Comparison of ENCODE assay signal across 1 cellular context in the genomic region with DNA sequence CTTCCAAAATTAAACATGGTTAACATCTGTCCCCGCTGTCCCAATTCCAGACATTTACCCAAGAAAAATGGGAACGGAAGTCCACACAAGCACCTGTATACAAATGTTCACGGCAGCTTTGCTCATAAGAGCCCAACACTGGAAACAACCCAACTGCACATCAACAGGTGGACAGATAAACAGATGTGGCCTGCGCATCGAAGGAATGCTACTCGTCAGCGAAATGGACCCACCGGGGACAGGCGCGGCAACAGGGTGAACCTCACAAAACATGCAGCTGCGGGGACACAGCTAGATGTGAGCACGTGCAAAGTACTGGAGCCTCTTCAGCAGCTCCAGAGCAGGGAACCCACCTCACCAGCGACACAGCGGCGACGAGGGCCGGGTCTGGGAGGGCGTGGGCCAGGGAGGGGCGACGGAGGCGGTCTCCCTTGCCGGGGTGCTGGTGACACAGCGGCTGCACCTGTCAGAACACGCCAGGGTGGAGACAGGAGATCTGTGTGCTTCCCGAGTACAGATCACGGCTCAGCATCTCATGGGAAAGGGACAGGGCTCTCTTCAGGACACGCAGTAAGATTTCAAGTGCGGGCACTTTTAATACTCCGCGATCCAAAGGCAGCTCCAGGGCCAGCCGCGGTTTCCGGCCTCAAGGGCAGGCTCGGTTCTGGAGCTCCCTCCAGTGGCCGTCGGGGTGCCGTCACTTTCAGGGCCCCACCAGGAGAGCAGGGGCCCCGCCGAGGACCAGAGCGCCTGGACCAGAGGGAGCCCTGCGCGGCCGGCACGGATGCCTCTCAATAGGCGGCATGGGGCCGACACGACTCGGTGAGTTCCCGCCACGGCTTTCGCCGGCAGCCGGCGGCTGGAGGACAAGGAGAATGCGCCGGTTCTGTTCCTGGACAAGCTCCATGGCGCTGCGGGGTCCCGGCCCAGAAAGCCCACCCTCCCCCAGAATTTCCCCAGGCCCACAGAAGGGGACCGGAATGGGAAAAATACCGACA.
TF ChIP-seq lines count a peak whose summit lies in the region.

No MANE protein-coding gene starts in this region.

TF ChIP-seq in HepG2, 621 proteins besides CTCF, POLR2A, EP300 and RAD21 (continued from another document and continues in another):
- TF ChIP-seq ZNF768 (CRISPR knock-in tag; IDR thresholded peaks at IDR 0.05) (no peak), RFX5 (IDR thresholded peaks at IDR 0.05; ENCODE audit: low read depth, low read length) (no peak), ZKSCAN8 (CRISPR knock-in tag; IDR thresholded peaks at IDR 0.05; ENCODE audit: borderline replicate concordance) (0 out of 2 replicates have a peak, but pooled peaks have one; percentile 34), ISL2 (CRISPR knock-in tag; IDR thresholded peaks at IDR 0.05) (peak; percentile 62; the same call in 1 of the 2 replicates), ZNF556 (CRISPR knock-in tag; IDR thresholded peaks at IDR 0.05; ENCODE audit: borderline replicate concordance) (no peak), RXRB (CRISPR knock-in tag; IDR thresholded peaks at IDR 0.05; ENCODE audit: borderline replicate concordance) (peak; percentile 53; the same call in 1 of the 2 replicates), BCL6 (CRISPR knock-in tag; IDR thresholded peaks at IDR 0.05) (peak; percentile 28; the same call in 1 of the 2 replicates), SNAI1 (CRISPR knock-in tag; IDR thresholded peaks at IDR 0.05; ENCODE audit: borderline replicate concordance) (no peak), ZNF367 (CRISPR knock-in tag; IDR thresholded peaks at IDR 0.05; ENCODE audit: borderline replicate concordance) (no peak), ZNF44 (CRISPR knock-in tag; IDR thresholded peaks at IDR 0.05) (no peak), ZNF431 (CRISPR knock-in tag; IDR thresholded peaks at IDR 0.05; ENCODE audit: borderline replicate concordance, low read depth) (no peak), ZNF326 (CRISPR knock-in tag; IDR thresholded peaks at IDR 0.05; ENCODE audit: borderline replicate concordance) (no peak), ZNF264 (CRISPR knock-in tag; IDR thresholded peaks at IDR 0.05) (0 out of 2 replicates have a peak, but pooled peaks have one; percentile 50), ZNF331 (CRISPR knock-in tag; IDR thresholded peaks at IDR 0.05) (0 out of 2 replicates have a peak, but pooled peaks have one; percentile 30), NFE2L1 (CRISPR knock-in tag; IDR thresholded peaks at IDR 0.05; ENCODE audit: borderline replicate concordance) (no peak), ZNF572 (CRISPR knock-in tag; IDR thresholded peaks at IDR 0.05) (peak; percentile 67; the same call in 1 of the 2 replicates), TBX2 (CRISPR knock-in tag; IDR thresholded peaks at IDR 0.05; ENCODE audit: borderline replicate concordance) (peak; percentile 54; the same call in 1 of the 2 replicates), ZNF563 (CRISPR knock-in tag; IDR thresholded peaks at IDR 0.05) (0 out of 2 replicates have a peak, but pooled peaks have one; percentile 56), TOPORS (CRISPR knock-in tag; IDR thresholded peaks at IDR 0.05) (no peak), KDM4B (CRISPR knock-in tag; IDR thresholded peaks at IDR 0.05) (no peak), ZSCAN20 (CRISPR knock-in tag; IDR thresholded peaks at IDR 0.05; ENCODE audit: borderline replicate concordance) (no peak; the same call in 1 of the 2 replicates), ZNF282 (IDR thresholded peaks at IDR 0.05; ENCODE audit: partially characterized antibody) (no peak), HOXA5 (CRISPR knock-in tag; IDR thresholded peaks at IDR 0.05) (peak; percentile 72; the same call in 1 of the 2 replicates), MAZ (IDR thresholded peaks at IDR 0.05; ENCODE audit: borderline replicate concordance, low read depth, low read length) (peak; percentile 41; the same call in 1 of the 2 replicates), MAZ (CRISPR knock-in tag; IDR thresholded peaks at IDR 0.05; ENCODE audit: low read depth) (no peak), ZZZ3 (CRISPR knock-in tag; IDR thresholded peaks at IDR 0.05; ENCODE audit: borderline replicate concordance) (no peak), EED (CRISPR knock-in tag; IDR thresholded peaks at IDR 0.05) (no peak), ELF3 (CRISPR knock-in tag; IDR thresholded peaks at IDR 0.05) (peak; percentile 45; the same call in 1 of the 2 replicates), ZNF232 (CRISPR knock-in tag; IDR thresholded peaks at IDR 0.05; ENCODE audit: borderline replicate concordance) (0 out of 2 replicates have a peak, but pooled peaks have one; percentile 25), HDAC6 (IDR thresholded peaks at IDR 0.05; ENCODE audit: low read depth, low read length) (no peak), SOX6 (IDR thresholded peaks at IDR 0.05) (no peak), SOX6 (CRISPR knock-in tag; IDR thresholded peaks at IDR 0.05) (peak; percentile 28; the same call in 1 of the 2 replicates), CEBPG (CRISPR knock-in tag; IDR thresholded peaks at IDR 0.05) (no peak), ZC3H13 (CRISPR knock-in tag; IDR thresholded peaks at IDR 0.05) (no peak), SMC3 (IDR thresholded peaks at IDR 0.05; ENCODE audit: low read length) (peak; percentile 59; the same call in 1 of the 2 replicates), FOXC1 (CRISPR knock-in tag; IDR thresholded peaks at IDR 0.05; ENCODE audit: borderline replicate concordance) (peak; percentile 60; the same call in 1 of the 2 replicates), ZBTB38 (CRISPR knock-in tag; IDR thresholded peaks at IDR 0.05) (peak; percentile 83)
- TF ChIP-seq, protein P1, sequence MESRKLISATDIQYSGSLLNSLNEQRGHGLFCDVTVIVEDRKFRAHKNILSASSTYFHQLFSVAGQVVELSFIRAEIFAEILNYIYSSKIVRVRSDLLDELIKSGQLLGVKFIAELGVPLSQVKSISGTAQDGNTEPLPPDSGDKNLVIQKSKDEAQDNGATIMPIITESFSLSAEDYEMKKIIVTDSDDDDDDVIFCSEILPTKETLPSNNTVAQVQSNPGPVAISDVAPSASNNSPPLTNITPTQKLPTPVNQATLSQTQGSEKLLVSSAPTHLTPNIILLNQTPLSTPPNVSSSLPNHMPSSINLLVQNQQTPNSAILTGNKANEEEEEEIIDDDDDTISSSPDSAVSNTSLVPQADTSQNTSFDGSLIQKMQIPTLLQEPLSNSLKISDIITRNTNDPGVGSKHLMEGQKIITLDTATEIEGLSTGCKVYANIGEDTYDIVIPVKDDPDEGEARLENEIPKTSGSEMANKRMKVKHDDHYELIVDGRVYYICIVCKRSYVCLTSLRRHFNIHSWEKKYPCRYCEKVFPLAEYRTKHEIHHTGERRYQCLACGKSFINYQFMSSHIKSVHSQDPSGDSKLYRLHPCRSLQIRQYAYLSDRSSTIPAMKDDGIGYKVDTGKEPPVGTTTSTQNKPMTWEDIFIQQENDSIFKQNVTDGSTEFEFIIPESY (CRISPR knock-in tag; IDR thresholded peaks at IDR 0.05) = peak; percentile 98
- TF ChIP-seq, protein P2, sequence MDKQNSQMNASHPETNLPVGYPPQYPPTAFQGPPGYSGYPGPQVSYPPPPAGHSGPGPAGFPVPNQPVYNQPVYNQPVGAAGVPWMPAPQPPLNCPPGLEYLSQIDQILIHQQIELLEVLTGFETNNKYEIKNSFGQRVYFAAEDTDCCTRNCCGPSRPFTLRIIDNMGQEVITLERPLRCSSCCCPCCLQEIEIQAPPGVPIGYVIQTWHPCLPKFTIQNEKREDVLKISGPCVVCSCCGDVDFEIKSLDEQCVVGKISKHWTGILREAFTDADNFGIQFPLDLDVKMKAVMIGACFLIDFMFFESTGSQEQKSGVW (CRISPR knock-in tag; IDR thresholded peaks at IDR 0.05; ENCODE audit: borderline replicate concordance) = no peak
- TF ChIP-seq, protein P3, sequence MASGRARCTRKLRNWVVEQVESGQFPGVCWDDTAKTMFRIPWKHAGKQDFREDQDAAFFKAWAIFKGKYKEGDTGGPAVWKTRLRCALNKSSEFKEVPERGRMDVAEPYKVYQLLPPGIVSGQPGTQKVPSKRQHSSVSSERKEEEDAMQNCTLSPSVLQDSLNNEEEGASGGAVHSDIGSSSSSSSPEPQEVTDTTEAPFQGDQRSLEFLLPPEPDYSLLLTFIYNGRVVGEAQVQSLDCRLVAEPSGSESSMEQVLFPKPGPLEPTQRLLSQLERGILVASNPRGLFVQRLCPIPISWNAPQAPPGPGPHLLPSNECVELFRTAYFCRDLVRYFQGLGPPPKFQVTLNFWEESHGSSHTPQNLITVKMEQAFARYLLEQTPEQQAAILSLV (CRISPR knock-in tag; IDR thresholded peaks at IDR 0.05; ENCODE audit: borderline replicate concordance) = peak; percentile 43; the same call in 1 of the 2 replicates
- TF ChIP-seq, protein P4, sequence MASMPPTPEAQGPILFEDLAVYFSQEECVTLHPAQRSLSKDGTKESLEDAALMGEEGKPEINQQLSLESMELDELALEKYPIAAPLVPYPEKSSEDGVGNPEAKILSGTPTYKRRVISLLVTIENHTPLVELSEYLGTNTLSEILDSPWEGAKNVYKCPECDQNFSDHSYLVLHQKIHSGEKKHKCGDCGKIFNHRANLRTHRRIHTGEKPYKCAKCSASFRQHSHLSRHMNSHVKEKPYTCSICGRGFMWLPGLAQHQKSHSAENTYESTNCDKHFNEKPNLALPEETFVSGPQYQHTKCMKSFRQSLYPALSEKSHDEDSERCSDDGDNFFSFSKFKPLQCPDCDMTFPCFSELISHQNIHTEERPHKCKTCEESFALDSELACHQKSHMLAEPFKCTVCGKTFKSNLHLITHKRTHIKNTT (CRISPR knock-in tag; IDR thresholded peaks at IDR 0.05) = 0 out of 2 replicates have a peak, but pooled peaks have one; percentile 46
- TF ChIP-seq, protein P5, sequence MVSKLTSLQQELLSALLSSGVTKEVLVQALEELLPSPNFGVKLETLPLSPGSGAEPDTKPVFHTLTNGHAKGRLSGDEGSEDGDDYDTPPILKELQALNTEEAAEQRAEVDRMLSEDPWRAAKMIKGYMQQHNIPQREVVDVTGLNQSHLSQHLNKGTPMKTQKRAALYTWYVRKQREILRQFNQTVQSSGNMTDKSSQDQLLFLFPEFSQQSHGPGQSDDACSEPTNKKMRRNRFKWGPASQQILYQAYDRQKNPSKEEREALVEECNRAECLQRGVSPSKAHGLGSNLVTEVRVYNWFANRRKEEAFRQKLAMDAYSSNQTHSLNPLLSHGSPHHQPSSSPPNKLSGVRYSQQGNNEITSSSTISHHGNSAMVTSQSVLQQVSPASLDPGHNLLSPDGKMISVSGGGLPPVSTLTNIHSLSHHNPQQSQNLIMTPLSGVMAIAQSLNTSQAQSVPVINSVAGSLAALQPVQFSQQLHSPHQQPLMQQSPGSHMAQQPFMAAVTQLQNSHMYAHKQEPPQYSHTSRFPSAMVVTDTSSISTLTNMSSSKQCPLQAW (CRISPR knock-in tag; IDR thresholded peaks at IDR 0.05) = peak; percentile 83
- TF ChIP-seq, protein P6, sequence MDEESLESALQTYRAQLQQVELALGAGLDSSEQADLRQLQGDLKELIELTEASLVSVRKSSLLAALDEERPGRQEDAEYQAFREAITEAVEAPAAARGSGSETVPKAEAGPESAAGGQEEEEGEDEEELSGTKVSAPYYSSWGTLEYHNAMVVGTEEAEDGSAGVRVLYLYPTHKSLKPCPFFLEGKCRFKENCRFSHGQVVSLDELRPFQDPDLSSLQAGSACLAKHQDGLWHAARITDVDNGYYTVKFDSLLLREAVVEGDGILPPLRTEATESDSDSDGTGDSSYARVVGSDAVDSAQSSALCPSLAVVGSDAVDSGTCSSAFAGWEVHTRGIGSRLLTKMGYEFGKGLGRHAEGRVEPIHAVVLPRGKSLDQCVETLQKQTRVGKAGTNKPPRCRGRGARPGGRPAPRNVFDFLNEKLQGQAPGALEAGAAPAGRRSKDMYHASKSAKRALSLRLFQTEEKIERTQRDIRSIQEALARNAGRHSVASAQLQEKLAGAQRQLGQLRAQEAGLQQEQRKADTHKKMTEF (CRISPR knock-in tag; IDR thresholded peaks at IDR 0.05) = peak; percentile 66; the same call in 1 of the 2 replicates
- TF ChIP-seq, protein P7, sequence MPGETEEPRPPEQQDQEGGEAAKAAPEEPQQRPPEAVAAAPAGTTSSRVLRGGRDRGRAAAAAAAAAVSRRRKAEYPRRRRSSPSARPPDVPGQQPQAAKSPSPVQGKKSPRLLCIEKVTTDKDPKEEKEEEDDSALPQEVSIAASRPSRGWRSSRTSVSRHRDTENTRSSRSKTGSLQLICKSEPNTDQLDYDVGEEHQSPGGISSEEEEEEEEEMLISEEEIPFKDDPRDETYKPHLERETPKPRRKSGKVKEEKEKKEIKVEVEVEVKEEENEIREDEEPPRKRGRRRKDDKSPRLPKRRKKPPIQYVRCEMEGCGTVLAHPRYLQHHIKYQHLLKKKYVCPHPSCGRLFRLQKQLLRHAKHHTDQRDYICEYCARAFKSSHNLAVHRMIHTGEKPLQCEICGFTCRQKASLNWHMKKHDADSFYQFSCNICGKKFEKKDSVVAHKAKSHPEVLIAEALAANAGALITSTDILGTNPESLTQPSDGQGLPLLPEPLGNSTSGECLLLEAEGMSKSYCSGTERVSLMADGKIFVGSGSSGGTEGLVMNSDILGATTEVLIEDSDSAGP (CRISPR knock-in tag; IDR thresholded peaks at IDR 0.05; ENCODE audit: borderline replicate concordance) = peak; percentile 90; the same call in 1 of the 2 replicates
- TF ChIP-seq, protein P8, sequence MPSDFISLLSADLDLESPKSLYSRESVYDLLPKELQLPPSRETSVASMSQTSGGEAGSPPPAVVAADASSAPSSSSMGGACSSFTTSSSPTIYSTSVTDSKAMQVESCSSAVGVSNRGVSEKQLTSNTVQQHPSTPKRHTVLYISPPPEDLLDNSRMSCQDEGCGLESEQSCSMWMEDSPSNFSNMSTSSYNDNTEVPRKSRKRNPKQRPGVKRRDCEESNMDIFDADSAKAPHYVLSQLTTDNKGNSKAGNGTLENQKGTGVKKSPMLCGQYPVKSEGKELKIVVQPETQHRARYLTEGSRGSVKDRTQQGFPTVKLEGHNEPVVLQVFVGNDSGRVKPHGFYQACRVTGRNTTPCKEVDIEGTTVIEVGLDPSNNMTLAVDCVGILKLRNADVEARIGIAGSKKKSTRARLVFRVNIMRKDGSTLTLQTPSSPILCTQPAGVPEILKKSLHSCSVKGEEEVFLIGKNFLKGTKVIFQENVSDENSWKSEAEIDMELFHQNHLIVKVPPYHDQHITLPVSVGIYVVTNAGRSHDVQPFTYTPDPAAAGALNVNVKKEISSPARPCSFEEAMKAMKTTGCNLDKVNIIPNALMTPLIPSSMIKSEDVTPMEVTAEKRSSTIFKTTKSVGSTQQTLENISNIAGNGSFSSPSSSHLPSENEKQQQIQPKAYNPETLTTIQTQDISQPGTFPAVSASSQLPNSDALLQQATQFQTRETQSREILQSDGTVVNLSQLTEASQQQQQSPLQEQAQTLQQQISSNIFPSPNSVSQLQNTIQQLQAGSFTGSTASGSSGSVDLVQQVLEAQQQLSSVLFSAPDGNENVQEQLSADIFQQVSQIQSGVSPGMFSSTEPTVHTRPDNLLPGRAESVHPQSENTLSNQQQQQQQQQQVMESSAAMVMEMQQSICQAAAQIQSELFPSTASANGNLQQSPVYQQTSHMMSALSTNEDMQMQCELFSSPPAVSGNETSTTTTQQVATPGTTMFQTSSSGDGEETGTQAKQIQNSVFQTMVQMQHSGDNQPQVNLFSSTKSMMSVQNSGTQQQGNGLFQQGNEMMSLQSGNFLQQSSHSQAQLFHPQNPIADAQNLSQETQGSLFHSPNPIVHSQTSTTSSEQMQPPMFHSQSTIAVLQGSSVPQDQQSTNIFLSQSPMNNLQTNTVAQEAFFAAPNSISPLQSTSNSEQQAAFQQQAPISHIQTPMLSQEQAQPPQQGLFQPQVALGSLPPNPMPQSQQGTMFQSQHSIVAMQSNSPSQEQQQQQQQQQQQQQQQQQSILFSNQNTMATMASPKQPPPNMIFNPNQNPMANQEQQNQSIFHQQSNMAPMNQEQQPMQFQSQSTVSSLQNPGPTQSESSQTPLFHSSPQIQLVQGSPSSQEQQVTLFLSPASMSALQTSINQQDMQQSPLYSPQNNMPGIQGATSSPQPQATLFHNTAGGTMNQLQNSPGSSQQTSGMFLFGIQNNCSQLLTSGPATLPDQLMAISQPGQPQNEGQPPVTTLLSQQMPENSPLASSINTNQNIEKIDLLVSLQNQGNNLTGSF (CRISPR knock-in tag; IDR thresholded peaks at IDR 0.05) = no peak
